Comparison of ENCODE assay signal across 24 cellular contexts in the genomic region with DNA sequence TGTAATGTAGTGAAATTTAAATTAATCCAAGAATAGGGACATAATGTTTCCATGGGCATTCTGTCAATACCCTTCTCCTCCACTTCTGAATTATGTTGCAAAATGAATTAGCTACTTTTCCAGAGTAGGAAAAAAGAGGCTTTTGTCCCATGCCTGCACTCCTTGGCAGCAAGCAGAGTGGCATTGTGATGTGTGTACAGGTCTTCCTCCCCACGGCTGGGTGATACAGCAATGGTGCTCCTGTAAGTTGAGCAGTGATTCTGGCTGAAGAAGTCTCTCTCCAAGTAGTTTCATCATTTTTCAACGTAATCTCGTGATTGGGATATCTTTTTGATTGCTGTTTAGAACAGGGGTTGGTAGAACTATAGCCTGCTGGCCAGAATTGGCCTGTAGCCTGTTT. TPM values are rescaled to one million over a fixed set of nuclear protein-coding genes. Genes with fewer than 3 reads are reported as not detected.
"Had no signal": no experiment of that assay in that cellular context is flagged by ENCODE, and none has a peak within 500 bp of the region (broad histone marks: within the 10 kb centered on the region; RNA-seq: fewer than 3 reads in every experiment).

No MANE protein-coding gene starts in this region.

- H3K27ac ChIP-seq: breast epithelium, colonic mucosa, esophagus squamous epithelium, gastrocnemius medialis, heart right ventricle, left ventricle myocardium inferior, ovary, psoas muscle, tibial nerve, uterus had no signal

- H3K9me3 ChIP-seq: breast epithelium, colonic mucosa, esophagus squamous epithelium, gastrocnemius medialis, heart right ventricle, left ventricle myocardium inferior, ovary, psoas muscle, tibial nerve, uterus had no signal

- DNase-seq: activated B cell treated with CpG ODN at 0.5 μM for 24 hours; activated CD4-positive, alpha-beta memory T cell treated with anti-CD3 and anti-CD28 coated beads for 36 hours; activated CD4-positive, alpha-beta T cell treated with anti-CD3 and anti-CD28 coated beads for 4 hours; activated effector memory CD4-positive, alpha-beta T cell treated with Interleukin-2 at 50 U/mL for 16 hours; activated naive CD4-positive, alpha-beta T cell treated with anti-CD3 and anti-CD28 coated beads for 36 hours; activated naive CD8-positive, alpha-beta T cell treated with anti-CD3 and anti-CD28 coated beads, Interleukin-2, amount 10 ng/mL, durations not matched to agents 7 days and 5 days; activated T-cell treated with anti-CD3 and anti-CD28 coated beads, Interleukin-2, amount 50 U/mL, for 48 hours; amniotic stem cell; colonic mucosa; esophagus squamous epithelium; gastrocnemius medialis; heart right ventricle; kidney; left ventricle myocardium inferior; ovary; psoas muscle; right cardiac atrium; stimulated activated CD4-positive, alpha-beta T cell treated with anti-CD3 and anti-CD28 coated beads, Interleukin-4, amount 100 ng/mL, for 24 hours; stimulated activated naive CD4-positive, alpha-beta T cell treated with Interleukin-2 at 50 U/mL for 16 hours; T-helper 9 cell; uterus had no signal

- H3K27me3 ChIP-seq: breast epithelium, colonic mucosa, esophagus squamous epithelium, gastrocnemius medialis, heart right ventricle, ovary, tibial nerve, uterus had no signal

- H3K4me1 ChIP-seq: breast epithelium, colonic mucosa, esophagus squamous epithelium, gastrocnemius medialis, heart right ventricle, left ventricle myocardium inferior, psoas muscle, tibial nerve, uterus had no signal

- H3K36me3 ChIP-seq: breast epithelium, colonic mucosa, esophagus squamous epithelium, gastrocnemius medialis, heart right ventricle, left ventricle myocardium inferior, ovary, tibial nerve, uterus had no signal

- H3K4me3 ChIP-seq: breast epithelium, colonic mucosa, esophagus squamous epithelium, gastrocnemius medialis, heart right ventricle, left ventricle myocardium inferior, ovary, psoas muscle, tibial nerve, uterus had no signal

- ATAC-seq: gastrocnemius medialis; heart right ventricle; natural killer cell treated with Interleukin-12 subunit alpha and Interleukin-12 subunit beta and Interleukin-15 and Interleukin-18, amount 100 ng/mL, for 72 hours; psoas muscle; right cardiac atrium had no signal

RNA-seq across cellular contexts. Expression of gene KIT, which starts 59.9 kb away (rescaled TPM):
- total RNA-seq: activated B cell treated with CpG ODN at 0.5 μM for 24 hours; activated naive CD4-positive, alpha-beta T cell treated with anti-CD3 and anti-CD28 coated beads for 36 hours had no signal
